In genomic region chr17:40340327-40340726, GRCh38 we compare ENCODE assay signal across 10 cellular contexts. TPM values are rescaled to one million over a fixed set of nuclear protein-coding genes. Genes with fewer than 3 reads are reported as not detected.
DNase-seq lines count a peak whose midpoint lies in the region; ATAC-seq and TF ChIP-seq lines count a peak whose summit lies in the region.
"Had no signal": no experiment of that assay in that cellular context is flagged by ENCODE, and none has a peak within 500 bp of the region (broad histone marks: within the 10 kb centered on the region; RNA-seq: fewer than 3 reads in every experiment).

No MANE protein-coding gene starts in this region.

- no peak for DNase-seq in fibroblast of lung (ENCODE audit: low read depth in 2 of 2)
- DNase-seq in sigmoid colon, result no peak
- no peak for DNase-seq in NCI-H1436 (lab: John Stamatoyannopoulos, UW)
- no peak for DNase-seq in NCI-H2081 (lab: John Stamatoyannopoulos, UW)
- DNase-seq: erythroblast; stimulated activated CD4-positive, alpha-beta T cell treated with anti-CD3 and anti-CD28 coated beads, Interleukin-12 subunit alpha, Interleukin-12 subunit beta, amount 100 ng/mL, for 4 hours had no signal

- TF ChIP-seq CTCF in DOHH2 (IDR thresholded peaks at IDR 0.05; ENCODE audit: low read depth, low read length, poor library complexity, severe bottlenecking), result no peak
- no peak for TF ChIP-seq CTCF in fibroblast of lung (conservative IDR thresholded peaks at IDR 0.05 in 1 of 2, IDR thresholded peaks at IDR 0.05 in 1 of 2; ENCODE audit: low read depth in 1 of 2, low read length in 2 of 2)
- TF ChIP-seq CTCF in sigmoid colon (IDR thresholded peaks at IDR 0.05), result no peak

- H3F3A ChIP-seq in DOHH2 (ENCODE audit: control insufficient read depth, insufficient read depth), result peaks cover 14% of the 10 kb centered on the region

- no peak for TF ChIP-seq EP300 in sigmoid colon (IDR thresholded peaks at IDR 0.05)

- peak overlapping the region; percentile 81 for H3K4me3 ChIP-seq in DOHH2 (ENCODE audit: low read length)
- no peak overlapping the region for H3K4me3 ChIP-seq in fibroblast of lung (replicated peaks in 1 of 4; ENCODE audit: control extremely low read depth in 1 of 4, insufficient read depth in 1 of 4, low read depth in 3 of 4, low read length in 4 of 4)
- no peak overlapping the region for H3K4me3 ChIP-seq in sigmoid colon

- H2AFZ ChIP-seq in fibroblast of lung (ENCODE audit: low read length), result no peak overlapping the region

- ATAC-seq in SK-N-SH treated with all-trans-retinoic acid at 6 μM for 48 hours (no peak), HG02884 (IDR thresholded peaks at IDR 0.05; ENCODE audit: unreplicated experiment) (no peak)

- H3K36me3 ChIP-seq in DOHH2 (ENCODE audit: control insufficient read depth, low read length), result peaks cover 12% of the 10 kb centered on the region
- H3K36me3 ChIP-seq in fibroblast of lung (ENCODE audit: control insufficient read depth, insufficient read depth, low read length), result no peaks in the 10 kb centered on the region
- no peaks in the 10 kb centered on the region for H3K36me3 ChIP-seq in sigmoid colon

- no peaks in the 10 kb centered on the region for H3K9me3 ChIP-seq in DOHH2 (ENCODE audit: control insufficient read depth, insufficient read depth, low read length)
- H3K9me3 ChIP-seq in fibroblast of lung (ENCODE audit: control insufficient read depth, insufficient read depth, low read depth, low read length), result no peaks in the 10 kb centered on the region
- H3K9me3 ChIP-seq in sigmoid colon, result no peaks in the 10 kb centered on the region

- H3K27ac ChIP-seq in DOHH2 (ENCODE audit: low read depth, low read length) (peak overlapping the region; percentile 22; the same call in 1 of the 2 replicates), fibroblast of lung (ENCODE audit: insufficient read depth, low read length) (peak overlapping the region; percentile 10), sigmoid colon (peak overlapping the region; percentile 94 to 99 (median 96))

- TF ChIP-seq POLR2A in sigmoid colon (IDR thresholded peaks at IDR 0.05), result no peak

- WGBS in sigmoid colon, 2 donors, result 96 to 99% methylated on average over 1 of the region's 1 CpG

- H3K79me2 ChIP-seq in DOHH2 (ENCODE audit: control insufficient read depth, low read length), result peaks cover 5% of the 10 kb centered on the region
- peaks cover 4% of the 10 kb centered on the region for H3K79me2 ChIP-seq in fibroblast of lung (ENCODE audit: control insufficient read depth, insufficient read depth, low read length)

- H3K27me3 ChIP-seq in DOHH2 (ENCODE audit: control insufficient read depth, low read length) (peaks cover 11% of the 10 kb centered on the region), fibroblast of lung (ENCODE audit: control insufficient read depth, insufficient read depth, low read length) (no peaks in the 10 kb centered on the region), sigmoid colon (no peaks in the 10 kb centered on the region)

- H3K4me2 ChIP-seq in DOHH2 (ENCODE audit: low read length) (peak overlapping the region; percentile 99), fibroblast of lung (ENCODE audit: extremely low read depth, insufficient read depth, low read length) (no peak overlapping the region)

- H3K4me1 ChIP-seq in DOHH2 (ENCODE audit: control insufficient read depth, low read length) (peaks cover 79% of the 10 kb centered on the region), fibroblast of lung (ENCODE audit: control insufficient read depth, extremely low read depth, insufficient read depth, low read length) (peaks cover 18% of the 10 kb centered on the region), sigmoid colon (peaks cover 0 to 79% (median 61%) of the 10 kb centered on the region in 4 donors)

- H4K20me1 ChIP-seq in DOHH2 (ENCODE audit: control insufficient read depth, insufficient read depth, low read depth, low read length), result peaks cover 14% of the 10 kb centered on the region
- H4K20me1 ChIP-seq in fibroblast of lung (ENCODE audit: control insufficient read depth, extremely low read depth, insufficient read depth, low read length), result no peaks in the 10 kb centered on the region

- intact Hi-C loops in sigmoid colon (cut with DNase I), result loop anchor here (5.0 kb wide), 1 partner anchor 238 kb away; the partner anchor contains the start of gene NR1D1

- no peak overlapping the region for H3K9ac ChIP-seq in fibroblast of lung (ENCODE audit: insufficient read depth, low read length)

- H3K9me2 ChIP-seq in DOHH2 (replicated peaks; ENCODE audit: control insufficient read depth, low read length), result no peaks in the 10 kb centered on the region

TF ChIP-seq in SK-N-SH treated with all-trans-retinoic acid at 6 μM for 48 hours, 23 proteins besides CTCF, POLR2A, EP300 and RAD21:
- TF ChIP-seq, protein P1, sequence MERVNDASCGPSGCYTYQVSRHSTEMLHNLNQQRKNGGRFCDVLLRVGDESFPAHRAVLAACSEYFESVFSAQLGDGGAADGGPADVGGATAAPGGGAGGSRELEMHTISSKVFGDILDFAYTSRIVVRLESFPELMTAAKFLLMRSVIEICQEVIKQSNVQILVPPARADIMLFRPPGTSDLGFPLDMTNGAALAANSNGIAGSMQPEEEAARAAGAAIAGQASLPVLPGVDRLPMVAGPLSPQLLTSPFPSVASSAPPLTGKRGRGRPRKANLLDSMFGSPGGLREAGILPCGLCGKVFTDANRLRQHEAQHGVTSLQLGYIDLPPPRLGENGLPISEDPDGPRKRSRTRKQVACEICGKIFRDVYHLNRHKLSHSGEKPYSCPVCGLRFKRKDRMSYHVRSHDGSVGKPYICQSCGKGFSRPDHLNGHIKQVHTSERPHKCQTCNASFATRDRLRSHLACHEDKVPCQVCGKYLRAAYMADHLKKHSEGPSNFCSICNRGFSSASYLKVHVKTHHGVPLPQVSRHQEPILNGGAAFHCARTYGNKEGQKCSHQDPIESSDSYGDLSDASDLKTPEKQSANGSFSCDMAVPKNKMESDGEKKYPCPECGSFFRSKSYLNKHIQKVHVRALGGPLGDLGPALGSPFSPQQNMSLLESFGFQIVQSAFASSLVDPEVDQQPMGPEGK (CRISPR knock-in tag; IDR thresholded peaks at IDR 0.05; ENCODE audit: borderline replicate concordance), result 0 out of 2 replicates have a peak, but pooled peaks have one; percentile 16
- TF ChIP-seq SNAI2 (CRISPR knock-in tag; IDR thresholded peaks at IDR 0.05) (no peak), TCF4 (CRISPR knock-in tag; IDR thresholded peaks at IDR 0.05; ENCODE audit: borderline replicate concordance) (no peak), CREB5 (CRISPR knock-in tag; IDR thresholded peaks at IDR 0.05; ENCODE audit: low read depth) (0 out of 2 replicates have a peak, but pooled peaks have one; percentile 30), ZFP3 (CRISPR knock-in tag; IDR thresholded peaks at IDR 0.05) (no peak)

RNA-seq across cellular contexts. Expression of gene GJD3, which starts 24.2 kb away (rescaled TPM):
- total RNA-seq in fibroblast of lung, result 3.9 and 4.3 TPM in 2 replicates
- 0.16 and 0.99 TPM in 2 replicates for polyA plus RNA-seq in fibroblast of lung
- polyA plus RNA-seq in fibroblast of lung (2012), result 0.36 TPM in 1 of 2 replicates, not detected in the other
- polyA minus RNA-seq in fibroblast of lung (ENCODE audit: low replicate concordance), result 0.63 TPM in 1 of 2 replicates, not detected in the other
- total RNA-seq in sigmoid colon, result 1 to 10 TPM in 1 of 4 donors, under 1 TPM in 1, not detected in 2; 0.49 to 2.1 TPM
- under 1 TPM in 1 of 3 donors, not detected in 2; 0.64 TPM for polyA plus RNA-seq in sigmoid colon
- total RNA-seq: IMR-90 had no signal

RNA-seq across cellular contexts. Expression of gene RARA, which starts 31.3 kb away (rescaled TPM):
- total RNA-seq in fibroblast of lung (7.8 and 10.5 TPM in 2 replicates), sigmoid colon (10 to 100 TPM; 15.8 to 27.3 (median 20.5) TPM)
- polyA plus RNA-seq in fibroblast of lung (7.0 and 7.6 TPM in 2 replicates), sigmoid colon (10 to 100 TPM; 26.4 to 29.6 (median 27.8) TPM)
- 27.6 and 29.8 TPM in 2 replicates for polyA plus RNA-seq in fibroblast of lung (2012)
- polyA minus RNA-seq in fibroblast of lung (ENCODE audit: low replicate concordance), result 39.2 and 44.6 TPM in 2 replicates

RNA-seq across cellular contexts. Expression of gene CDC6, which starts 52.6 kb away (rescaled TPM):
- total RNA-seq in fibroblast of lung (1.3 and 4.5 TPM in 2 replicates), sigmoid colon (1 to 10 TPM in 1 of 4 donors, under 1 TPM in 2, not detected in 1; 0.33 to 1.5 (median 0.83) TPM)
- polyA plus RNA-seq in fibroblast of lung (16.3 and 45.4 TPM in 2 replicates), sigmoid colon (10 to 100 TPM in 1 of 3 donors, 1 to 10 TPM in 2; 2.4 to 10.9 (median 8.6) TPM)
- polyA plus RNA-seq in fibroblast of lung (2012), result 9.1 and 27.8 TPM in 2 replicates
- 2.0 and 6.4 TPM in 2 replicates for polyA minus RNA-seq in fibroblast of lung (ENCODE audit: low replicate concordance)

Comparison
In these comparisons a context has a peak if more than half of its experiments do, and no peak if none do; other contexts are left out.
1. H3K27ac ChIP-seq: peak in every context shown above with its lines; median percentile 96 in sigmoid colon; 22 in DOHH2; 10 in fibroblast of lung.